In the genomic region with DNA sequence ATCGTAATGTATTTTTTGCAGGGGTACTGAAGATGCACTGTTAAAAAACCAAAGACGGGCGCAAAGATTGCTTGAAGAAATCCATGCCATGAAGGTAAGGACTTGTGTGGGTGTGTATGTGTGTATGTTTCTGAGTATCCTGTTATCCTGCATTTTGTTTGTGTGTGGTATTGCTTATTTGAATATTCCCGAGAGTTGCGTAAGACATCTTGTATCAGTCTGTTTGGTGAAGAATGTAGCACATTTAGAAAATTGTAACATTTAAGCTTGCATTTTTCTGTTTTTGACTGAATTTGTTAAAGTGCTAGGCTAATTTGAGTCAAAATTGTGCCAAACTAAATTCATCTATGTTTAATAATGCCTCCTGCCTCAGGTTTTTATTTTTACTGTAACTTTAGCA, we compare ENCODE assay signal across 1 cellular context.
A peak's percentile ranks its signal among the peaks of the same experiment; 100 is the strongest.
TF ChIP-seq lines count a peak whose summit lies in the region.

No MANE protein-coding gene starts in this region.

TF ChIP-seq in IMR-90, 13 proteins besides CTCF, POLR2A, EP300 and RAD21:
- TF ChIP-seq RCOR1 (IDR thresholded peaks at IDR 0.05; ENCODE audit: insufficient replicate concordance, low read length) (no peak), CEBPB (IDR thresholded peaks at IDR 0.05; ENCODE audit: low read depth, low read length) (peak; percentile 85)
